8 cellular contexts compared by ENCODE assay signal in genomic region chr19:5803752-5804515, GRCh38. TPM values are rescaled to one million over a fixed set of nuclear protein-coding genes. Genes with fewer than 3 reads are reported as not detected.
A peak's percentile ranks its signal among the peaks of the same experiment; 100 is the strongest.
DNase-seq lines count a peak whose midpoint lies in the region; ATAC-seq and TF ChIP-seq lines count a peak whose summit lies in the region.

No MANE protein-coding gene starts in this region.

- CTCF ChIA-PET in activated CD4-positive, alpha-beta T cell treated with anti-CD3 and anti-CD28 coated beads, Interleukin-2, amount 10 ng/mL, durations not matched to agents 7 days and 5 days (lab: Charles Lee) = interaction anchor here (0.6 to 2.8 kb wide), 64 partner anchors 9 to 562 kb away, joined by 3 to 74 read pairs (median 5); partner anchors contain the start of genes CATSPERD, DUS3L, FUT6 and LONP1

- intact Hi-C loops in lower lobe of right lung (cut with DNase I) = no loop called here

- peak; percentile 78 for ATAC-seq in GM18861 (IDR thresholded peaks at IDR 0.05; ENCODE audit: unreplicated experiment)
- peak; percentile 61 for ATAC-seq in HG03521 (IDR thresholded peaks at IDR 0.05; ENCODE audit: unreplicated experiment)
- ATAC-seq in lower lobe of right lung = peak; percentile 95 to 96

- DNase-seq in 8988T (peak; percentile 97), NCI-H69 (lab: John Stamatoyannopoulos, UW) (peak; percentile 98), dermis blood vessel endothelial cell (peak; percentile 90), lower lobe of right lung (peak; percentile 91)
- DNase-seq in activated CD4-positive, alpha-beta T cell treated with anti-CD3 and anti-CD28 coated beads, Interleukin-2, amount 10 ng/mL, durations not matched to agents 7 days and 5 days = peak; percentile 92
- DNase-seq in stimulated activated CD8-positive, alpha-beta memory T cell treated with anti-CD3 and anti-CD28 coated beads, Interleukin-12 subunit alpha, Interleukin-12 subunit beta, amount 100 ng/mL, for 24 hours (ENCODE audit: extremely low read depth) = peak; percentile 78

- H3K27me3 ChIP-seq in lower lobe of right lung (ENCODE audit: low read depth) = peaks cover 60% of the 10 kb centered on the region

- H3K36me3 Mint-ChIP-seq in activated CD4-positive, alpha-beta T cell treated with anti-CD3 and anti-CD28 coated beads, Interleukin-2, amount 10 ng/mL, durations not matched to agents 7 days and 5 days (ENCODE audit: low read depth) = no peaks in the 10 kb centered on the region

- POLR2A ChIA-PET in activated CD4-positive, alpha-beta T cell treated with anti-CD3 and anti-CD28 coated beads, Interleukin-2, amount 10 ng/mL, durations not matched to agents 7 days and 5 days (lab: Charles Lee) = interaction anchor here (0.6 to 1.2 kb wide), 3 partner anchors 24 to 218 kb away, joined by 3 to 6 read pairs (median 3); no protein-coding TSS in a partner anchor

- H3K4me3 Mint-ChIP-seq in activated CD4-positive, alpha-beta T cell treated with anti-CD3 and anti-CD28 coated beads, Interleukin-2, amount 10 ng/mL, durations not matched to agents 7 days and 5 days = peak overlapping the region; percentile 62

- H3K4me3 ChIP-seq in lower lobe of right lung = peak overlapping the region; percentile 36

- no peaks in the 10 kb centered on the region for H3K9me3 ChIP-seq in lower lobe of right lung

- peak overlapping the region; percentile 60 for H3K27ac Mint-ChIP-seq in activated CD4-positive, alpha-beta T cell treated with anti-CD3 and anti-CD28 coated beads, Interleukin-2, amount 10 ng/mL, durations not matched to agents 7 days and 5 days

- no peak overlapping the region for H3K27ac ChIP-seq in lower lobe of right lung

- H3K36me3 ChIP-seq in lower lobe of right lung = no peaks in the 10 kb centered on the region

- no peaks in the 10 kb centered on the region for H3K9me3 Mint-ChIP-seq in activated CD4-positive, alpha-beta T cell treated with anti-CD3 and anti-CD28 coated beads, Interleukin-2, amount 10 ng/mL, durations not matched to agents 7 days and 5 days

- H3K4me1 Mint-ChIP-seq in activated CD4-positive, alpha-beta T cell treated with anti-CD3 and anti-CD28 coated beads, Interleukin-2, amount 10 ng/mL, durations not matched to agents 7 days and 5 days = peaks cover 28% of the 10 kb centered on the region

- TF ChIP-seq CTCF in lower lobe of right lung (IDR thresholded peaks at IDR 0.05) = peak; percentile 95

- H3K27me3 Mint-ChIP-seq in activated CD4-positive, alpha-beta T cell treated with anti-CD3 and anti-CD28 coated beads, Interleukin-2, amount 10 ng/mL, durations not matched to agents 7 days and 5 days = peaks cover 45% of the 10 kb centered on the region

- peaks cover 15% of the 10 kb centered on the region for H3K4me1 ChIP-seq in lower lobe of right lung

RNA-seq across cellular contexts. Expression of gene NRTN, which starts 0.9 kb away (rescaled TPM):
- total RNA-seq in activated CD4-positive, alpha-beta T cell treated with anti-CD3 and anti-CD28 coated beads, Interleukin-2, amount 10 ng/mL, durations not matched to agents 7 days and 5 days = under 1 TPM in 1 of 2 experiments, not detected in 1; 0.37 TPM
- 0.42 and 0.85 TPM in 2 replicates for total RNA-seq in dermis blood vessel endothelial cell
- 2.7 TPM for total RNA-seq in lower lobe of right lung

RNA-seq across cellular contexts. Expression of gene DUS3L, which starts 13.0 kb away (rescaled TPM):
- total RNA-seq in activated CD4-positive, alpha-beta T cell treated with anti-CD3 and anti-CD28 coated beads, Interleukin-2, amount 10 ng/mL, durations not matched to agents 7 days and 5 days = 10 to 100 TPM; 49.9 to 60.8 TPM
- total RNA-seq in dermis blood vessel endothelial cell = 21.8 and 38.9 TPM in 2 replicates
- 24.3 TPM for total RNA-seq in lower lobe of right lung

RNA-seq across cellular contexts. Expression of gene PRR22, which starts 19.4 kb away (rescaled TPM):
- 1 to 10 TPM; 5.4 to 6.4 TPM for total RNA-seq in activated CD4-positive, alpha-beta T cell treated with anti-CD3 and anti-CD28 coated beads, Interleukin-2, amount 10 ng/mL, durations not matched to agents 7 days and 5 days
- total RNA-seq in dermis blood vessel endothelial cell = 0.51 TPM in 2 replicates
- total RNA-seq in lower lobe of right lung = 2.7 TPM

RNA-seq across cellular contexts. Expression of gene FUT6, which starts 35.6 kb away (rescaled TPM):
- total RNA-seq in activated CD4-positive, alpha-beta T cell treated with anti-CD3 and anti-CD28 coated beads, Interleukin-2, amount 10 ng/mL, durations not matched to agents 7 days and 5 days = not detected
- total RNA-seq in dermis blood vessel endothelial cell (not detected in 2 replicates), lower lobe of right lung (1.1 TPM)

RNA-seq across cellular contexts. Expression of gene FUT3, which starts 47.3 kb away (rescaled TPM):
- not detected for total RNA-seq in activated CD4-positive, alpha-beta T cell treated with anti-CD3 and anti-CD28 coated beads, Interleukin-2, amount 10 ng/mL, durations not matched to agents 7 days and 5 days
- total RNA-seq in dermis blood vessel endothelial cell = not detected in 2 replicates
- total RNA-seq in lower lobe of right lung = 11.3 TPM
